ENCODE assay signal across 8 cellular contexts in the genomic region with DNA sequence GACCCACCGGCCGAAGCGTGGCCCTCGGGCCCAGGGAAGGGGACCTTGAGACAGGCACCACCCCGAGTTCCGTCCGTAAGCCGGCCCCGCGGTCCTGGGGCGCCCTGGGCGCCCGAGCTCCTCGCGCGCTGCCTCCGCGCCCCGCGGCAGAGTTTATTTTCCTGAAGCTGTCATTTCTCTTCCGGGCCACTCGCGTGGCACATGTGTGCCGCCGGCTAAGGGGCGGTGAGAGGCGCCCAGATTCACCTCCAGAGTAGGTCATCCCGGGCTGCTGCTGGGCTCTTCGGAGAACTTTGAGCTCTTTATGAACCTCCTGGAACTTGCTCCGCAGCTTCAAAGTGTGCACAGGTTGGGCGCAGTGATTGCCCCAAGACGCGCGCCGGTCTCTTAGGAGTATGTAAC. TPM values are rescaled to one million over a fixed set of nuclear protein-coding genes. Genes with fewer than 3 reads are reported as not detected.
DNase-seq lines count a peak whose midpoint lies in the region; ATAC-seq and TF ChIP-seq lines count a peak whose summit lies in the region.

No MANE protein-coding gene starts in this region.

- peak overlapping the region; percentile 75 for H3K27ac Mint-ChIP-seq in MCF 10A (ENCODE audit: low read depth, unreplicated experiment)

- H3K36me3 ChIP-seq in DOHH2 (ENCODE audit: control insufficient read depth, low read length) (peaks cover 37% of the 10 kb centered on the region), SK-N-MC (ENCODE audit: insufficient read depth, low read length) (no peaks in the 10 kb centered on the region; the same call in 1 of the 2 replicates), lower lobe of right lung (peaks cover 34% of the 10 kb centered on the region), stomach (peaks cover 0 to 35% (median 33%) of the 10 kb centered on the region in 4 donors)

- H3K9me3 ChIP-seq in DOHH2 (ENCODE audit: control insufficient read depth, insufficient read depth, low read length) = no peaks in the 10 kb centered on the region
- H3K9me3 ChIP-seq in SK-N-MC (ENCODE audit: low read depth, low read length) = no peaks in the 10 kb centered on the region
- H3K9me3 ChIP-seq in lower lobe of right lung = no peaks in the 10 kb centered on the region
- no peaks in the 10 kb centered on the region for H3K9me3 ChIP-seq in stomach

- BruUV-seq in MCF 10A (replicated peaks; lab: Mats Ljungman, UMichigan) = no TSS peak

- no peaks in the 10 kb centered on the region for H3K27me3 ChIP-seq in DOHH2 (ENCODE audit: control insufficient read depth, low read length)
- no peaks in the 10 kb centered on the region for H3K27me3 ChIP-seq in lower lobe of right lung (ENCODE audit: low read depth)
- H3K27me3 ChIP-seq in stomach = no peaks in the 10 kb centered on the region

- peak overlapping the region; percentile 78 for H3K9ac ChIP-seq in SK-N-MC (ENCODE audit: insufficient read length)

- no peak for TF ChIP-seq POLR2A in stomach (IDR thresholded peaks at IDR 0.05)

- H3K27me3 Mint-ChIP-seq in MCF 10A (ENCODE audit: insufficient read depth, unreplicated experiment) = no peaks in the 10 kb centered on the region

- H3K4me1 ChIP-seq in DOHH2 (ENCODE audit: control insufficient read depth, low read length) (peaks cover 23% of the 10 kb centered on the region), lower lobe of right lung (peaks cover 29% of the 10 kb centered on the region), stomach (peaks cover 19 to 45% (median 30%) of the 10 kb centered on the region in 4 donors)

- peaks cover 69% of the 10 kb centered on the region for H3K79me2 ChIP-seq in DOHH2 (ENCODE audit: control insufficient read depth, low read length)

- CTCF ChIA-PET in MCF 10A (lab: Yijun Ruan, JAX) = interaction anchor here (0.5 to 1.1 kb wide), 3 partner anchors 8 to 794 kb away, joined by 3 read pairs; no protein-coding TSS in a partner anchor

- intact Hi-C loops in MCF 10A (cut with micrococcal nuclease) (no loop called here), lower lobe of right lung (cut with DNase I) (no loop called here), stomach (cut with DNase I; ENCODE audit: low total_unique reads) (no loop called here)

- H3K4me2 ChIP-seq in DOHH2 (ENCODE audit: low read length) = peak overlapping the region; percentile 85

- H3F3A ChIP-seq in DOHH2 (ENCODE audit: control insufficient read depth, insufficient read depth) = no peaks in the 10 kb centered on the region

- peaks cover 26% of the 10 kb centered on the region for H4K20me1 ChIP-seq in DOHH2 (ENCODE audit: control insufficient read depth, insufficient read depth, low read depth, low read length)

- no peak overlapping the region for H3K27ac ChIP-seq in DOHH2 (ENCODE audit: low read depth, low read length)
- H3K27ac ChIP-seq in SK-N-MC = no peak overlapping the region
- H3K27ac ChIP-seq in lower lobe of right lung = peak overlapping the region; percentile 77
- H3K27ac ChIP-seq in stomach = peak overlapping the region; percentile 84 to 96 (median 87)

- ATAC-seq in HG02642 (IDR thresholded peaks at IDR 0.05; ENCODE audit: poor library complexity, unreplicated experiment) (peak; percentile 32), lower lobe of right lung (peak in 1 of 2 donors; percentile 1)

- no peak for TF ChIP-seq EP300 in stomach (IDR thresholded peaks at IDR 0.05)

- no peaks in the 10 kb centered on the region for H3K4me1 Mint-ChIP-seq in MCF 10A (ENCODE audit: insufficient read depth, unreplicated experiment)

- peaks cover 13% of the 10 kb centered on the region for H3K36me3 Mint-ChIP-seq in MCF 10A (ENCODE audit: insufficient read depth, unreplicated experiment)

- DNase-seq in SK-N-MC (ENCODE audit: low read depth, low spot score) (no peak), MCF 10A (ENCODE audit: unreplicated experiment) (peak; percentile 11), lower lobe of right lung (no peak), stomach (no peak), kidney glomerular epithelial cell (lab: John Stamatoyannopoulos, UW) (no peak), T1000 (lab: John Stamatoyannopoulos, UW) (no peak)

- H3K4me3 Mint-ChIP-seq in MCF 10A (ENCODE audit: unreplicated experiment) = peak overlapping the region; percentile 80

- no peaks in the 10 kb centered on the region for H3K9me3 Mint-ChIP-seq in MCF 10A (ENCODE audit: unreplicated experiment)

- peak overlapping the region; percentile 94 for H3K4me3 ChIP-seq in DOHH2 (ENCODE audit: low read length)
- H3K4me3 ChIP-seq in SK-N-MC = peak overlapping the region; percentile 80
- H3K4me3 ChIP-seq in lower lobe of right lung = peak overlapping the region; percentile 86
- peak overlapping the region; percentile 88 to 98 (median 90) for H3K4me3 ChIP-seq in stomach

- TF ChIP-seq CTCF in DOHH2 (IDR thresholded peaks at IDR 0.05; ENCODE audit: low read depth, low read length, poor library complexity, severe bottlenecking) = no peak
- no peak for TF ChIP-seq CTCF in MCF 10A (IDR thresholded peaks at IDR 0.05; ENCODE audit: unreplicated experiment)
- no peak for TF ChIP-seq CTCF in lower lobe of right lung (IDR thresholded peaks at IDR 0.05)
- TF ChIP-seq CTCF in stomach (IDR thresholded peaks at IDR 0.05) = no peak

- no peaks in the 10 kb centered on the region for H3K9me2 ChIP-seq in DOHH2 (replicated peaks; ENCODE audit: control insufficient read depth, low read length)

- POLR2A ChIA-PET in MCF 10A (lab: Yijun Ruan, JAX) = interaction anchor here (0.5 to 2.6 kb wide), 25 partner anchors 9 to 805 kb away, joined by 3 to 14 read pairs (median 4); a partner anchor contains a TSS

- WGBS in stomach, 5 donors = 0 to 2% (median 1%) methylated on average over 18 to 35 of the region's 35 CpGs

RNA-seq across cellular contexts. Expression of a gene that starts 0.5 kb away (rescaled TPM):
- total RNA-seq in MCF 10A (2022) = 34.4 and 40.5 TPM in 2 replicates
- total RNA-seq in lower lobe of right lung = 49.2 TPM
- total RNA-seq in stomach = 100 to 1,000 TPM in 1 of 5 donors, 10 to 100 TPM in 4; 15.5 to 312 (median 23.9) TPM
- 10 to 100 TPM; 16.1 to 20.2 (median 16.7) TPM for polyA plus RNA-seq in stomach

Comparison
In these comparisons a context has a peak if more than half of its experiments do, and no peak if none do; other contexts are left out.
1. H3K27ac ChIP-seq: peak in lower lobe of right lung (single experiment) and stomach (5 of 5); none in DOHH2 (single experiment) and SK-N-MC (single experiment).
2. Peak in every context shown above with its lines, with median percentiles within 50 percentile points of each other: H3K4me3 ChIP-seq.